10 cellular contexts compared by ENCODE assay signal in genomic region chr5:124157320-124157719, GRCh38.
A peak's percentile ranks its signal among the peaks of the same experiment; 100 is the strongest.
DNase-seq lines count a peak whose midpoint lies in the region; ATAC-seq lines count a peak whose summit lies in the region.
"Had no signal": no experiment of that assay in that cellular context is flagged by ENCODE, and none has a peak within 500 bp of the region (broad histone marks: within the 10 kb centered on the region; RNA-seq: fewer than 3 reads in every experiment).

No MANE protein-coding gene starts in this region.

- H3K9me3 ChIP-seq in skeletal muscle satellite cell (replicated peaks; ENCODE audit: low read length): peaks cover 11% of the 10 kb centered on the region

- no peak overlapping the region for H3K9ac ChIP-seq in skeletal muscle satellite cell (ENCODE audit: low read depth, low read length)

- peak overlapping the region; percentile 80 for H3K4me3 Mint-ChIP-seq in activated naive CD8-positive, alpha-beta T cell treated with anti-CD3 and anti-CD28 coated beads, Interleukin-2, amount 10 ng/mL, durations not matched to agents 7 days and 5 days

- ATAC-seq in activated naive CD8-positive, alpha-beta T cell treated with anti-CD3 and anti-CD28 coated beads, Interleukin-2, amount 10 ng/mL, durations not matched to agents 7 days and 5 days (ENCODE audit: low read depth): peak; percentile 42
- ATAC-seq in HG02938 (IDR thresholded peaks at IDR 0.05; ENCODE audit: unreplicated experiment): no peak
- ATAC-seq in activated naive CD4-positive, alpha-beta T cell treated with anti-CD3 and anti-CD28 coated beads, Interleukin-2, amount 50 U/mL, for 72 hours: no peak
- ATAC-seq: activated T-cell treated with anti-CD3 and anti-CD28 coated beads, Interleukin-2, amount 50 U/mL, for 72 hours had no signal

- no peaks in the 10 kb centered on the region for H3K4me1 ChIP-seq in skeletal muscle satellite cell (ENCODE audit: control insufficient read depth, insufficient read depth, low read length)

- peaks cover 6% of the 10 kb centered on the region for H3K4me1 Mint-ChIP-seq in activated naive CD8-positive, alpha-beta T cell treated with anti-CD3 and anti-CD28 coated beads, Interleukin-2, amount 10 ng/mL, durations not matched to agents 7 days and 5 days

- H3K27me3 ChIP-seq in skeletal muscle satellite cell (ENCODE audit: control insufficient read depth, insufficient read depth, low read length): no peaks in the 10 kb centered on the region
- H3K27me3 ChIP-seq: esophagus muscularis mucosa had no signal

- H3K27ac Mint-ChIP-seq in activated naive CD8-positive, alpha-beta T cell treated with anti-CD3 and anti-CD28 coated beads, Interleukin-2, amount 10 ng/mL, durations not matched to agents 7 days and 5 days: peak overlapping the region; percentile 80
- H3K27ac Mint-ChIP-seq in activated naive CD4-positive, alpha-beta T cell treated with anti-CD3 and anti-CD28 coated beads, Interleukin-2, amount 50 U/mL, for 72 hours: peak overlapping the region in 1 of 2 donors; percentile 60
- H3K27ac Mint-ChIP-seq: activated T-cell treated with anti-CD3 and anti-CD28 coated beads, Interleukin-2, amount 50 U/mL, for 72 hours had no signal

- H3K27me3 Mint-ChIP-seq in activated naive CD8-positive, alpha-beta T cell treated with anti-CD3 and anti-CD28 coated beads, Interleukin-2, amount 10 ng/mL, durations not matched to agents 7 days and 5 days: no peaks in the 10 kb centered on the region

- peak; percentile 54 for DNase-seq in DMS53 (lab: John Stamatoyannopoulos, UW)
- no peak for DNase-seq in DMS53 treated with DMSO at 0.1 percent for 48 hours (lab: John Stamatoyannopoulos, UW; ENCODE audit: unreplicated experiment)
- DNase-seq in KBM-7: peak; percentile 66
- DNase-seq in activated naive CD8-positive, alpha-beta T cell treated with anti-CD3 and anti-CD28 coated beads, Interleukin-2, amount 10 ng/mL, durations not matched to agents 7 days and 5 days: no peak
- DNase-seq in mucosa of gallbladder (ENCODE audit: low spot score): no peak
- no peak for DNase-seq in activated naive CD4-positive, alpha-beta T cell treated with anti-CD3 and anti-CD28 coated beads, Interleukin-2, amount 50 U/mL, for 72 hours (ENCODE audit: low spot score in 2 of 2)
- DNase-seq: activated T-cell treated with anti-CD3 and anti-CD28 coated beads, Interleukin-2, amount 50 U/mL, for 72 hours had no signal

- POLR2A ChIA-PET in activated naive CD8-positive, alpha-beta T cell treated with anti-CD3 and anti-CD28 coated beads, Interleukin-2, amount 10 ng/mL, durations not matched to agents 7 days and 5 days (lab: Charles Lee): no interaction called here

- no peaks in the 10 kb centered on the region for H3K36me3 ChIP-seq in skeletal muscle satellite cell (ENCODE audit: insufficient read depth, low read length)
- H3K36me3 ChIP-seq: esophagus muscularis mucosa had no signal

- peaks cover 10% of the 10 kb centered on the region for H3K9me3 Mint-ChIP-seq in activated naive CD8-positive, alpha-beta T cell treated with anti-CD3 and anti-CD28 coated beads, Interleukin-2, amount 10 ng/mL, durations not matched to agents 7 days and 5 days
- H3K9me3 Mint-ChIP-seq in activated naive CD4-positive, alpha-beta T cell treated with anti-CD3 and anti-CD28 coated beads, Interleukin-2, amount 50 U/mL, for 72 hours: peaks cover 17 to 20% of the 10 kb centered on the region in 2 donors

- in situ Hi-C loops in KBM-7 (cut with MboI; ENCODE audit: low pct_unique_long_range_greater_than_20kb, low sequenced_read_pairs): no loop called here

- no peak overlapping the region for H3K4me3 ChIP-seq in skeletal muscle satellite cell (ENCODE audit: low read length)

- H3K4me2 ChIP-seq in skeletal muscle satellite cell (ENCODE audit: low read length): peak overlapping the region; percentile 6

- peaks cover 3% of the 10 kb centered on the region for H3K36me3 Mint-ChIP-seq in activated naive CD8-positive, alpha-beta T cell treated with anti-CD3 and anti-CD28 coated beads, Interleukin-2, amount 10 ng/mL, durations not matched to agents 7 days and 5 days
- H3K36me3 Mint-ChIP-seq in activated naive CD4-positive, alpha-beta T cell treated with anti-CD3 and anti-CD28 coated beads, Interleukin-2, amount 50 U/mL, for 72 hours: no peaks in the 10 kb centered on the region

Comparison
In these comparisons a context has a peak if more than half of its experiments do, and no peak if none do; other contexts are left out.
1. DNase-seq: peak in DMS53 (single experiment) and KBM-7 (single experiment); none in DMS53 treated with DMSO at 0.1 percent for 48 hours (single experiment), activated naive CD8-positive, alpha-beta T cell treated with anti-CD3 and anti-CD28 coated beads, Interleukin-2, amount 10 ng/mL, durations not matched to agents 7 days and 5 days (single experiment), mucosa of gallbladder (single experiment) and activated naive CD4-positive, alpha-beta T cell treated with anti-CD3 and anti-CD28 coated beads, Interleukin-2, amount 50 U/mL, for 72 hours (0 of 2).